Comparison of ENCODE assay signal across 15 cellular contexts in genomic region chr4:184396570-184397515, GRCh38.
DNase-seq lines count a peak whose midpoint lies in the region; ATAC-seq and TF ChIP-seq lines count a peak whose summit lies in the region.
"Had no signal": no experiment of that assay in that cellular context is flagged by ENCODE, and none has a peak within 500 bp of the region (broad histone marks: within the 10 kb centered on the region; RNA-seq: fewer than 3 reads in every experiment).

No MANE protein-coding gene starts in this region.

- H3K27me3 ChIP-seq in right atrium auricular region: no peaks in the 10 kb centered on the region
- no peaks in the 10 kb centered on the region for H3K27me3 ChIP-seq in OCI-LY1 (ENCODE audit: insufficient read depth, low read length)
- no peaks in the 10 kb centered on the region for H3K27me3 ChIP-seq in esophagus squamous epithelium
- H3K27me3 ChIP-seq: pancreas, uterus had no signal

- no peak for ATAC-seq in natural killer cell treated with Interleukin-12 subunit alpha and Interleukin-12 subunit beta and Interleukin-15 and Interleukin-18, amount 100 ng/mL, for 72 hours
- ATAC-seq in GM18505 (IDR thresholded peaks at IDR 0.05; ENCODE audit: unreplicated experiment) (no peak), GM18861 (IDR thresholded peaks at IDR 0.05; ENCODE audit: unreplicated experiment) (no peak)

- peak overlapping the region in 1 of 2 donors; percentile 28 for H3K27ac Mint-ChIP-seq in natural killer cell treated with Interleukin-12 subunit alpha and Interleukin-12 subunit beta and Interleukin-15 and Interleukin-18, amount 100 ng/mL, for 72 hours
- H3K27ac Mint-ChIP-seq: HFFc6 had no signal

- H3K9me3 ChIP-seq in right atrium auricular region (no peaks in the 10 kb centered on the region), OCI-LY1 (ENCODE audit: low read length) (no peaks in the 10 kb centered on the region), esophagus squamous epithelium (no peaks in the 10 kb centered on the region)
- H3K9me3 ChIP-seq: pancreas, uterus had no signal

- no peak for TF ChIP-seq CTCF in right atrium auricular region (IDR thresholded peaks at IDR 0.05)
- no peak for TF ChIP-seq CTCF in OCI-LY1 (IDR thresholded peaks at IDR 0.05; ENCODE audit: low read length)
- TF ChIP-seq CTCF in esophagus squamous epithelium (IDR thresholded peaks at IDR 0.05): no peak

- H3K9me2 ChIP-seq in OCI-LY1 (ENCODE audit: low read depth, low read length): no peaks in the 10 kb centered on the region

- H3K36me3 ChIP-seq in right atrium auricular region: peaks cover 40% of the 10 kb centered on the region
- peaks cover 57% of the 10 kb centered on the region for H3K36me3 ChIP-seq in OCI-LY1 (ENCODE audit: insufficient read depth, low read length)
- peaks cover 0 to 95% (median 19%) of the 10 kb centered on the region in 3 donors for H3K36me3 ChIP-seq in esophagus squamous epithelium
- H3K36me3 ChIP-seq: uterus had no signal

- H3K9me3 Mint-ChIP-seq in natural killer cell treated with Interleukin-12 subunit alpha and Interleukin-12 subunit beta and Interleukin-15 and Interleukin-18, amount 100 ng/mL, for 72 hours: no peaks in the 10 kb centered on the region
- H3K9me3 Mint-ChIP-seq: HFFc6 had no signal

- no peaks in the 10 kb centered on the region for H3F3A ChIP-seq in OCI-LY1 (ENCODE audit: insufficient read depth, low read length)

- peak overlapping the region; percentile 75 for H3K4me2 ChIP-seq in OCI-LY1 (ENCODE audit: low read length)

- intact Hi-C loops in cardiac septum (cut with DNase I) (no loop called here), esophagus squamous epithelium (cut with DNase I) (no loop called here)

- DNase-seq in right atrium auricular region (ENCODE audit: low spot score) (no peak), cardiac septum (ENCODE audit: low spot score) (no peak), esophagus squamous epithelium (lab: John Stamatoyannopoulos, UW) (no peak), SW480 (ENCODE audit: low spot score) (no peak)
- no peak for DNase-seq in natural killer cell treated with Interleukin-12 subunit alpha and Interleukin-12 subunit beta and Interleukin-15 and Interleukin-18, amount 100 ng/mL, for 72 hours (ENCODE audit: low spot score)
- DNase-seq: cortex of kidney, HFFc6, NCI-H446 treated with DMSO at 0.1 percent for 48 hours, pancreas, RPMI8226, T1000, uterus had no signal

- TF ChIP-seq POLR2A in esophagus squamous epithelium (IDR thresholded peaks at IDR 0.05) (no peak), GM18505 (IDR thresholded peaks at IDR 0.05; ENCODE audit: borderline replicate concordance, extremely low read depth, insufficient read depth, insufficient read length) (no peak)

- H3K27ac ChIP-seq in right atrium auricular region (peak overlapping the region; percentile 49 to 79), OCI-LY1 (ENCODE audit: low read depth, low read length, poor library complexity, severe bottlenecking) (peak overlapping the region; percentile 96), esophagus squamous epithelium (peak overlapping the region; percentile 14 to 71 (median 50))
- H3K27ac ChIP-seq: pancreas, uterus had no signal

- no peaks in the 10 kb centered on the region for H3K79me2 ChIP-seq in OCI-LY1 (ENCODE audit: insufficient read depth, low read length)

- H4K20me1 ChIP-seq in OCI-LY1 (ENCODE audit: insufficient read depth, low read length): no peaks in the 10 kb centered on the region

- WGBS in esophagus squamous epithelium, 2 donors: 66 to 67% methylated on average over 13 of the region's 15 CpGs

- H2AFZ ChIP-seq in OCI-LY1 (ENCODE audit: low read length): no peak overlapping the region

- peak overlapping the region; percentile 57 for H3K9ac ChIP-seq in OCI-LY1 (ENCODE audit: low read length)

- H3K4me1 ChIP-seq in right atrium auricular region: peaks cover 0 to 52% of the 10 kb centered on the region in 2 donors
- H3K4me1 ChIP-seq in OCI-LY1 (ENCODE audit: insufficient read depth, low read length, severe bottlenecking): peaks cover 48% of the 10 kb centered on the region
- peaks cover 8 to 52% (median 27%) of the 10 kb centered on the region in 3 donors for H3K4me1 ChIP-seq in esophagus squamous epithelium
- H3K4me1 ChIP-seq: pancreas, uterus had no signal

- peaks cover 42% of the 10 kb centered on the region for H3K36me3 Mint-ChIP-seq in natural killer cell treated with Interleukin-12 subunit alpha and Interleukin-12 subunit beta and Interleukin-15 and Interleukin-18, amount 100 ng/mL, for 72 hours

- H3K4me1 Mint-ChIP-seq in natural killer cell treated with Interleukin-12 subunit alpha and Interleukin-12 subunit beta and Interleukin-15 and Interleukin-18, amount 100 ng/mL, for 72 hours (ENCODE audit: low read depth in 2 of 2): peaks cover 18 to 37% of the 10 kb centered on the region in 2 donors

- no peaks in the 10 kb centered on the region for H3K27me3 Mint-ChIP-seq in natural killer cell treated with Interleukin-12 subunit alpha and Interleukin-12 subunit beta and Interleukin-15 and Interleukin-18, amount 100 ng/mL, for 72 hours

- no peak overlapping the region for H3K4me3 Mint-ChIP-seq in natural killer cell treated with Interleukin-12 subunit alpha and Interleukin-12 subunit beta and Interleukin-15 and Interleukin-18, amount 100 ng/mL, for 72 hours
- H3K4me3 Mint-ChIP-seq: HFFc6 had no signal

- H3K4me3 ChIP-seq in right atrium auricular region (no peak overlapping the region), OCI-LY1 (ENCODE audit: low read depth, low read length, poor library complexity, severe bottlenecking) (peak overlapping the region; percentile 0), esophagus squamous epithelium (no peak overlapping the region)
- H3K4me3 ChIP-seq: pancreas, uterus had no signal
